In the genomic region with DNA sequence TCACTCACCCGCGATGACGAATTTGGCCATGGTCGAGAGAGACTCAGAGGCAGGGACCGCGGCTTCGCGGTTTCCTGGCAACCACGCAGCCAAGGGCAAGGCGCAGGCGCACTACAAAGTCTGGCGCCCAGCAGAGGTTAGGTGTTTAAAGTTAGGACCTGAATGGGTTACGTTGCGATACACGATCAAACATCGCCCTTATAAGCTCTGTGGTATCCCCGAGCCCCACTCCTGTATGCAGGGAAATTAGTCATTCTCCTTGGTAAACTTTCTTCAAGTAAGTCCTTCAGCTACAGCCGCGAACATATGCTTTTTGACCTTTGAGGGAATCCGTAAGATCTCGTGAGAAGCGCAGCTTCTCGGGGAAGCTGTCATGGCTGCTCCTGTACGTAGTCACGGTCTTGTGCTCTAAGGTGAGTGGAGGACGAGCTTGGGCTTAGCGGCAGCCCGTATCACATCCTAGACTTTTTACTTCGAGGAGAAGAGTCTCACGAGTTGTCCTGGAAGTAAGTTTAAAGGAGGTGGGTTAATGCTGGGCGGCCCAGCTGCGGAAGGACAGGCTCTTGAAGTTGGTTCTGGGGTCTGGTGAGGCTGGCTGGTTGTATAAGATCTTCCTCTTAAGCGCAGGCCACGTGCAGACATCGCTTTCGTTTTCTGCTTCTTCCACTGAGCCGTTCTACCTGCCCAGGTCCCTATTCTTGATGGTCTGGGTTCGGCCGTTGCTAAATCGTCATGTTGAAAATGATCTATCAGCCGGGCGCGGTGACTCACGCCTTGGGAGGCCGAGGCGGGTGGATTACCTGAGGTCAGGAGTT, we compare ENCODE assay signal across 1 cellular context.
TF ChIP-seq lines count a peak whose summit lies in the region.

A gene (plus strand): TSS at position 365 of the 815 bp plus-strand sequence. CDS start 1,088 bp downstream, outside the sequence.
A gene (minus strand): TSS at position 87 of the 815 bp plus-strand sequence. CDS start 57 bp downstream, at position 30.

TF ChIP-seq in K562, 482 proteins besides CTCF, POLR2A, EP300 and RAD21 (continued from another document and continues in another):
- TF ChIP-seq, protein P1, sequence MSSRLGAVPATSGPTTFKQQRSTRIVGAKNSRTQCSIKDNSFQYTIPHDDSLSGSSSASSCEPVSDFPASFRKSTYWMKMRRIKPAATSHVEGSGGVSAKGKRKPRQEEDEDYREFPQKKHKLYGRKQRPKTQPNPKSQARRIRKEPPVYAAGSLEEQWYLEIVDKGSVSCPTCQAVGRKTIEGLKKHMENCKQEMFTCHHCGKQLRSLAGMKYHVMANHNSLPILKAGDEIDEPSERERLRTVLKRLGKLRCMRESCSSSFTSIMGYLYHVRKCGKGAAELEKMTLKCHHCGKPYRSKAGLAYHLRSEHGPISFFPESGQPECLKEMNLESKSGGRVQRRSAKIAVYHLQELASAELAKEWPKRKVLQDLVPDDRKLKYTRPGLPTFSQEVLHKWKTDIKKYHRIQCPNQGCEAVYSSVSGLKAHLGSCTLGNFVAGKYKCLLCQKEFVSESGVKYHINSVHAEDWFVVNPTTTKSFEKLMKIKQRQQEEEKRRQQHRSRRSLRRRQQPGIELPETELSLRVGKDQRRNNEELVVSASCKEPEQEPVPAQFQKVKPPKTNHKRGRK (tag; IDR thresholded peaks at IDR 0.05), result no peak
- TF ChIP-seq ZNF57 (CRISPR knock-in tag; IDR thresholded peaks at IDR 0.05), result no peak
- TF ChIP-seq, protein P2, sequence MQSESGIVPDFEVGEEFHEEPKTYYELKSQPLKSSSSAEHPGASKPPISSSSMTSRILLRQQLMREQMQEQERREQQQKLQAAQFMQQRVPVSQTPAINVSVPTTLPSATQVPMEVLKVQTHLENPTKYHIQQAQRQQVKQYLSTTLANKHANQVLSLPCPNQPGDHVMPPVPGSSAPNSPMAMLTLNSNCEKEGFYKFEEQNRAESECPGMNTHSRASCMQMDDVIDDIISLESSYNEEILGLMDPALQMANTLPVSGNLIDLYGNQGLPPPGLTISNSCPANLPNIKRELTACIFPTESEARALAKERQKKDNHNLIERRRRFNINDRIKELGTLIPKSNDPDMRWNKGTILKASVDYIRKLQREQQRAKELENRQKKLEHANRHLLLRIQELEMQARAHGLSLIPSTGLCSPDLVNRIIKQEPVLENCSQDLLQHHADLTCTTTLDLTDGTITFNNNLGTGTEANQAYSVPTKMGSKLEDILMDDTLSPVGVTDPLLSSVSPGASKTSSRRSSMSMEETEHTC (IDR thresholded peaks at IDR 0.05), result no peak
- TF ChIP-seq RBM17 (IDR thresholded peaks at IDR 0.05; ENCODE audit: borderline replicate concordance, low read depth, low read length), result no peak
- no peak for TF ChIP-seq ZNF695 (CRISPR knock-in tag; IDR thresholded peaks at IDR 0.05)
- peak; percentile 74 for TF ChIP-seq L3MBTL2 (IDR thresholded peaks at IDR 0.05)
- TF ChIP-seq, protein P3, sequence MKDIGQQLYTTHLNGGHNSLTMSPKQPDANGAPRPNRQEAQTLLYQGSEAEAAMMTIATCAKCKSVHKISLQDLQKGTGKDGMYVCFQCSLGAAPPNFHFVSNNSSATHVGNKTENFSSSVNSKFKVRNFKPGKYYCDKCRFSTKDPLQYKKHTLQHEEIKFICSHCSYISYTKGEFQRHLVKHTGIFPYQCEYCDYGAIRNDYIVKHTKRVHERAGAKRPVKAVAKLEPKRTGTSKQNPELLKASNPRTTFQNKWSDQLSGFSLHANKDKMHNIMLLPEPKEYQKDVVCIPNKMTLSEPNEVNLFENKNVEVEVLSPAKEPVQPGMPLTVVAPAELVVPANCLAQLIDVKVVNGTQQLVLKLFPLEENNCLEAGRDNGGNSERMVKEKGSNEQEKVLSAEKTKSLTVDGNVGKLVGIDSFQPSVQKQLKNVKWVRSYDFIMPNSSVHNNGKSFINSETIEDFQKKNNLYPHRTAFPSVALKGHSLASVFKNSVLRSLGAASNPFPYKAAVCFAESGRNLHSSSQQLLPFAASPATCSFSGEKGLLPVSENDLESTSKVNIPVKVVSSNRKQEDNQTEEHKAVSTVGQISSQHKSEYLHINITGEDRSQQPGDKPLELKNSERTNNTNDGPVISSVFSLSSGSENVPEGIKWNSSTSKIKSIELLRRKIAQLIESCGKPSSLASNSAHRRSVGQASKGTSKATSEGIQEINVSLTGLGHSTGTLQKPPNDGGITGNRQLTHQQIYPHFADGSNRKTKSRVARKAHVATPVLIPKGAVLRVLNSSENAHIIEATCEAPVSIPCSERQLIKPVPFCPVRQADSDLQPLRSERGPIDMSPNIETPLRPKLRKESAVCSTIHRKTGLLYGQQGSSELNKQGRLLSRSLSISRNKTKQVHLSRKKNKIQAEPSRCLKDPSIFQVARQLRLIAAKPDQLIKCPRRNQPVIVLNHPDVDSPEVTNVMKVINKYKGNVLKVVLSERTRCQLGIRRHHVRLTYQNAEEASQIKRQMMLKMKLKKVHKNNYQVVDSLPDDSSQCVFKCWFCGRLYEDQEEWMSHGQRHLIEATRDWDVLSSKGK (CRISPR knock-in tag; IDR thresholded peaks at IDR 0.05), result no peak
- TF ChIP-seq ZKSCAN3 (CRISPR knock-in tag; IDR thresholded peaks at IDR 0.05), result no peak
- TF ChIP-seq, protein P4, sequence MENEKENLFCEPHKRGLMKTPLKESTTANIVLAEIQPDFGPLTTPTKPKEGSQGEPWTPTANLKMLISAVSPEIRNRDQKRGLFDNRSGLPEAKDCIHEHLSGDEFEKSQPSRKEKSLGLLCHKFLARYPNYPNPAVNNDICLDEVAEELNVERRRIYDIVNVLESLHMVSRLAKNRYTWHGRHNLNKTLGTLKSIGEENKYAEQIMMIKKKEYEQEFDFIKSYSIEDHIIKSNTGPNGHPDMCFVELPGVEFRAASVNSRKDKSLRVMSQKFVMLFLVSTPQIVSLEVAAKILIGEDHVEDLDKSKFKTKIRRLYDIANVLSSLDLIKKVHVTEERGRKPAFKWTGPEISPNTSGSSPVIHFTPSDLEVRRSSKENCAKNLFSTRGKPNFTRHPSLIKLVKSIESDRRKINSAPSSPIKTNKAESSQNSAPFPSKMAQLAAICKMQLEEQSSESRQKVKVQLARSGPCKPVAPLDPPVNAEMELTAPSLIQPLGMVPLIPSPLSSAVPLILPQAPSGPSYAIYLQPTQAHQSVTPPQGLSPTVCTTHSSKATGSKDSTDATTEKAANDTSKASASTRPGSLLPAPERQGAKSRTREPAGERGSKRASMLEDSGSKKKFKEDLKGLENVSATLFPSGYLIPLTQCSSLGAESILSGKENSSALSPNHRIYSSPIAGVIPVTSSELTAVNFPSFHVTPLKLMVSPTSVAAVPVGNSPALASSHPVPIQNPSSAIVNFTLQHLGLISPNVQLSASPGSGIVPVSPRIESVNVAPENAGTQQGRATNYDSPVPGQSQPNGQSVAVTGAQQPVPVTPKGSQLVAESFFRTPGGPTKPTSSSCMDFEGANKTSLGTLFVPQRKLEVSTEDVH (IDR thresholded peaks at IDR 0.05; ENCODE audit: low read depth, partially characterized antibody), result no peak
- no peak for TF ChIP-seq HDAC1 (IDR thresholded peaks at IDR 0.05)
- TF ChIP-seq PHB (CRISPR knock-in tag; IDR thresholded peaks at IDR 0.05), result no peak
- no peak for TF ChIP-seq ZNF217 (CRISPR knock-in tag; IDR thresholded peaks at IDR 0.05)
- TF ChIP-seq ZKSCAN1 (IDR thresholded peaks at IDR 0.05; ENCODE audit: low read depth, low read length), result no peak
- no peak for TF ChIP-seq ZNF354B (CRISPR knock-in tag; IDR thresholded peaks at IDR 0.05)
- TF ChIP-seq NR2C1 (IDR thresholded peaks at IDR 0.05), result peak; percentile 76
- TF ChIP-seq NR2C1 (tag; IDR thresholded peaks at IDR 0.05), result peak; percentile 64
- no peak for TF ChIP-seq U2AF2 (optimal IDR thresholded peaks at IDR 0.05; ENCODE audit: low read depth, low read length)
- TF ChIP-seq C11orf30 (IDR thresholded peaks at IDR 0.05; ENCODE audit: low read depth), result peak; percentile 96
- peak; percentile 44; the same call in 1 of the 2 replicates for TF ChIP-seq ZNF143 (CRISPR knock-in tag; IDR thresholded peaks at IDR 0.05)
- TF ChIP-seq, protein P5, sequence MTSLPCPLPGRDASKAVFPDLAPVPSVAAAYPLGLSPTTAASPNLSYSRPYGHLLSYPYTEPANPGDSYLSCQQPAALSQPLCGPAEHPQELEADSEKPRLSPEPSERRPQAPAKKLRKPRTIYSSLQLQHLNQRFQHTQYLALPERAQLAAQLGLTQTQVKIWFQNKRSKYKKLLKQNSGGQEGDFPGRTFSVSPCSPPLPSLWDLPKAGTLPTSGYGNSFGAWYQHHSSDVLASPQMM (CRISPR knock-in tag; IDR thresholded peaks at IDR 0.05), result no peak
- no peak for TF ChIP-seq SMAD4 (CRISPR knock-in tag; conservative IDR thresholded peaks at IDR 0.05)
- TF ChIP-seq FOXJ3 (CRISPR knock-in tag; IDR thresholded peaks at IDR 0.05), result no peak
- no peak for TF ChIP-seq CCNT2 (IDR thresholded peaks at IDR 0.05; ENCODE audit: borderline replicate concordance, extremely low read depth, insufficient read length, low read depth, low read length)
- TF ChIP-seq, protein P6, sequence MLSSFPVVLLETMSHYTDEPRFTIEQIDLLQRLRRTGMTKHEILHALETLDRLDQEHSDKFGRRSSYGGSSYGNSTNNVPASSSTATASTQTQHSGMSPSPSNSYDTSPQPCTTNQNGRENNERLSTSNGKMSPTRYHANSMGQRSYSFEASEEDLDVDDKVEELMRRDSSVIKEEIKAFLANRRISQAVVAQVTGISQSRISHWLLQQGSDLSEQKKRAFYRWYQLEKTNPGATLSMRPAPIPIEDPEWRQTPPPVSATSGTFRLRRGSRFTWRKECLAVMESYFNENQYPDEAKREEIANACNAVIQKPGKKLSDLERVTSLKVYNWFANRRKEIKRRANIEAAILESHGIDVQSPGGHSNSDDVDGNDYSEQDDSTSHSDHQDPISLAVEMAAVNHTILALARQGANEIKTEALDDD (IDR thresholded peaks at IDR 0.05), result no peak
- no peak for TF ChIP-seq BACH1 (tag; IDR thresholded peaks at IDR 0.05)
- no peak for TF ChIP-seq CSDE1 (IDR thresholded peaks at IDR 0.05)
- TF ChIP-seq, protein P7, sequence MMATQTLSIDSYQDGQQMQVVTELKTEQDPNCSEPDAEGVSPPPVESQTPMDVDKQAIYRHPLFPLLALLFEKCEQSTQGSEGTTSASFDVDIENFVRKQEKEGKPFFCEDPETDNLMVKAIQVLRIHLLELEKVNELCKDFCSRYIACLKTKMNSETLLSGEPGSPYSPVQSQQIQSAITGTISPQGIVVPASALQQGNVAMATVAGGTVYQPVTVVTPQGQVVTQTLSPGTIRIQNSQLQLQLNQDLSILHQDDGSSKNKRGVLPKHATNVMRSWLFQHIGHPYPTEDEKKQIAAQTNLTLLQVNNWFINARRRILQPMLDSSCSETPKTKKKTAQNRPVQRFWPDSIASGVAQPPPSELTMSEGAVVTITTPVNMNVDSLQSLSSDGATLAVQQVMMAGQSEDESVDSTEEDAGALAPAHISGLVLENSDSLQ (IDR thresholded peaks at IDR 0.05), result no peak
- TF ChIP-seq ZNF586 (CRISPR knock-in tag; conservative IDR thresholded peaks at IDR 0.05), result no peak
- no peak for TF ChIP-seq EZH2 (IDR thresholded peaks at IDR 0.05; ENCODE audit: borderline replicate concordance, low read depth, low read length)
- TF ChIP-seq HEY1 (CRISPR knock-in tag; IDR thresholded peaks at IDR 0.05; ENCODE audit: borderline replicate concordance), result no peak
- TF ChIP-seq, protein P8, sequence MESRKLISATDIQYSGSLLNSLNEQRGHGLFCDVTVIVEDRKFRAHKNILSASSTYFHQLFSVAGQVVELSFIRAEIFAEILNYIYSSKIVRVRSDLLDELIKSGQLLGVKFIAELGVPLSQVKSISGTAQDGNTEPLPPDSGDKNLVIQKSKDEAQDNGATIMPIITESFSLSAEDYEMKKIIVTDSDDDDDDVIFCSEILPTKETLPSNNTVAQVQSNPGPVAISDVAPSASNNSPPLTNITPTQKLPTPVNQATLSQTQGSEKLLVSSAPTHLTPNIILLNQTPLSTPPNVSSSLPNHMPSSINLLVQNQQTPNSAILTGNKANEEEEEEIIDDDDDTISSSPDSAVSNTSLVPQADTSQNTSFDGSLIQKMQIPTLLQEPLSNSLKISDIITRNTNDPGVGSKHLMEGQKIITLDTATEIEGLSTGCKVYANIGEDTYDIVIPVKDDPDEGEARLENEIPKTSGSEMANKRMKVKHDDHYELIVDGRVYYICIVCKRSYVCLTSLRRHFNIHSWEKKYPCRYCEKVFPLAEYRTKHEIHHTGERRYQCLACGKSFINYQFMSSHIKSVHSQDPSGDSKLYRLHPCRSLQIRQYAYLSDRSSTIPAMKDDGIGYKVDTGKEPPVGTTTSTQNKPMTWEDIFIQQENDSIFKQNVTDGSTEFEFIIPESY (CRISPR knock-in tag; IDR thresholded peaks at IDR 0.05), result no peak
- TF ChIP-seq, protein P9, sequence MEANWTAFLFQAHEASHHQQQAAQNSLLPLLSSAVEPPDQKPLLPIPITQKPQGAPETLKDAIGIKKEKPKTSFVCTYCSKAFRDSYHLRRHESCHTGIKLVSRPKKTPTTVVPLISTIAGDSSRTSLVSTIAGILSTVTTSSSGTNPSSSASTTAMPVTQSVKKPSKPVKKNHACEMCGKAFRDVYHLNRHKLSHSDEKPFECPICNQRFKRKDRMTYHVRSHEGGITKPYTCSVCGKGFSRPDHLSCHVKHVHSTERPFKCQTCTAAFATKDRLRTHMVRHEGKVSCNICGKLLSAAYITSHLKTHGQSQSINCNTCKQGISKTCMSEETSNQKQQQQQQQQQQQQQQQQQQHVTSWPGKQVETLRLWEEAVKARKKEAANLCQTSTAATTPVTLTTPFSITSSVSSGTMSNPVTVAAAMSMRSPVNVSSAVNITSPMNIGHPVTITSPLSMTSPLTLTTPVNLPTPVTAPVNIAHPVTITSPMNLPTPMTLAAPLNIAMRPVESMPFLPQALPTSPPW (CRISPR knock-in tag; IDR thresholded peaks at IDR 0.05), result no peak
- no peak for TF ChIP-seq ZNF699 (CRISPR knock-in tag; IDR thresholded peaks at IDR 0.05; ENCODE audit: insufficient replicate concordance)
- TF ChIP-seq POLR2AphosphoS5 (IDR thresholded peaks at IDR 0.05; ENCODE audit: control insufficient read depth, insufficient read depth, low read depth, low read length), result peak; percentile 84
- TF ChIP-seq POLR2AphosphoS2 (IDR thresholded peaks at IDR 0.05; ENCODE audit: low read length), result no peak
- TF ChIP-seq EWSR1 (IDR thresholded peaks at IDR 0.05; ENCODE audit: borderline replicate concordance, low read depth, partially characterized antibody), result no peak
- TF ChIP-seq, protein P10, sequence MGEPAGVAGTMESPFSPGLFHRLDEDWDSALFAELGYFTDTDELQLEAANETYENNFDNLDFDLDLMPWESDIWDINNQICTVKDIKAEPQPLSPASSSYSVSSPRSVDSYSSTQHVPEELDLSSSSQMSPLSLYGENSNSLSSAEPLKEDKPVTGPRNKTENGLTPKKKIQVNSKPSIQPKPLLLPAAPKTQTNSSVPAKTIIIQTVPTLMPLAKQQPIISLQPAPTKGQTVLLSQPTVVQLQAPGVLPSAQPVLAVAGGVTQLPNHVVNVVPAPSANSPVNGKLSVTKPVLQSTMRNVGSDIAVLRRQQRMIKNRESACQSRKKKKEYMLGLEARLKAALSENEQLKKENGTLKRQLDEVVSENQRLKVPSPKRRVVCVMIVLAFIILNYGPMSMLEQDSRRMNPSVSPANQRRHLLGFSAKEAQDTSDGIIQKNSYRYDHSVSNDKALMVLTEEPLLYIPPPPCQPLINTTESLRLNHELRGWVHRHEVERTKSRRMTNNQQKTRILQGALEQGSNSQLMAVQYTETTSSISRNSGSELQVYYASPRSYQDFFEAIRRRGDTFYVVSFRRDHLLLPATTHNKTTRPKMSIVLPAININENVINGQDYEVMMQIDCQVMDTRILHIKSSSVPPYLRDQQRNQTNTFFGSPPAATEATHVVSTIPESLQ (CRISPR knock-in tag; IDR thresholded peaks at IDR 0.05), result no peak
- no peak for TF ChIP-seq NFE2L1 (tag; IDR thresholded peaks at IDR 0.05; ENCODE audit: borderline replicate concordance, low read depth)
- no peak for TF ChIP-seq ZNF780A (CRISPR knock-in tag; IDR thresholded peaks at IDR 0.05)
- peak; percentile 97 for TF ChIP-seq CHD2 (IDR thresholded peaks at IDR 0.05; ENCODE audit: low read depth, low read length)
